12 cellular contexts compared by ENCODE assay signal in genomic region chr12:67667276-67668073, GRCh38. TPM values are rescaled to one million over a fixed set of nuclear protein-coding genes. Genes with fewer than 3 reads are reported as not detected.
DNase-seq lines count a peak whose midpoint lies in the region; ATAC-seq and TF ChIP-seq lines count a peak whose summit lies in the region.
"Had no signal": no experiment of that assay in that cellular context is flagged by ENCODE, and none has a peak within 500 bp of the region (broad histone marks: within the 10 kb centered on the region; RNA-seq: fewer than 3 reads in every experiment).

No MANE protein-coding gene starts in this region.

- no peak for ATAC-seq in HG03196 (IDR thresholded peaks at IDR 0.05; ENCODE audit: unreplicated experiment)

- in situ Hi-C loops in transverse colon (cut with MboI; ENCODE audit: low pct_ligation_motif_present in 1 of 4, low pct_unique_long_range_greater_than_20kb in 1 of 4, low sequenced_read_pairs in 3 of 4): loop anchor here in 2 of 4 donors (25.0 kb wide), 1 partner anchor 270 kb away; no protein-coding TSS in a partner anchor

- peak; percentile 21 for DNase-seq in NCI-H1694 treated with DMSO at 0.1 percent for 48 hours (lab: John Stamatoyannopoulos, UW)
- no peak for DNase-seq in NCI-H1694 (lab: John Stamatoyannopoulos, UW)
- peak; percentile 34 for DNase-seq in fibroblast of villous mesenchyme (ENCODE audit: low read depth)
- DNase-seq in transverse colon: peak; percentile 48
- DNase-seq in NK-92 (lab: John Stamatoyannopoulos, UW; ENCODE audit: unreplicated experiment): no peak
- DNase-seq in HuH-7 (ENCODE audit: low spot score): no peak
- DNase-seq: 8988T; Karpas-422; NCI-H510A treated with DMSO at 0.1 percent for 48 hours; stimulated activated CD8-positive, alpha-beta memory T cell treated with anti-CD3 and anti-CD28 coated beads, Interleukin-4, amount 100 ng/mL, for 48 hours had no signal

- H3K4me1 ChIP-seq in muscle layer of duodenum (ENCODE audit: control insufficient read depth in 1 of 2, insufficient read depth in 2 of 2, low read length in 2 of 2): peaks cover 0 to 34% of the 10 kb centered on the region in 2 donors
- peaks cover 5 to 45% (median 10%) of the 10 kb centered on the region in 4 donors for H3K4me1 ChIP-seq in transverse colon

- intact Hi-C loops in transverse colon (cut with DNase I; ENCODE audit: low total_unique reads): no loop called here

- TF ChIP-seq POLR2A in transverse colon (IDR thresholded peaks at IDR 0.05): no peak

- WGBS in transverse colon (ENCODE audit: low coverage in 1 of 2), 2 donors: 67 to 72% methylated on average over 7 to 8 of the region's 8 CpGs

- TF ChIP-seq CTCF in fibroblast of villous mesenchyme (IDR thresholded peaks at IDR 0.05; ENCODE audit: insufficient read depth, low read depth, low read length) (no peak), transverse colon (IDR thresholded peaks at IDR 0.05) (no peak)

- H3K9me3 ChIP-seq in muscle layer of duodenum (ENCODE audit: control insufficient read depth in 1 of 2, low read length in 2 of 2) (no peaks in the 10 kb centered on the region), transverse colon (no peaks in the 10 kb centered on the region)

- TF ChIP-seq EP300 in transverse colon (IDR thresholded peaks at IDR 0.05; ENCODE audit: low read depth): no peak

- H3K27me3 ChIP-seq in muscle layer of duodenum (ENCODE audit: low read depth, low read length) (no peaks in the 10 kb centered on the region), transverse colon (no peaks in the 10 kb centered on the region)

- H3K27ac ChIP-seq in muscle layer of duodenum (ENCODE audit: low read length) (peak overlapping the region; percentile 10), transverse colon (peak overlapping the region in 3 of 4 donors; percentile 25 to 58 (median 50))

- H3K4me3 ChIP-seq in fibroblast of villous mesenchyme (ENCODE audit: low read depth, low read length) (no peak overlapping the region), muscle layer of duodenum (ENCODE audit: low read depth in 1 of 2, low read length in 2 of 2) (no peak overlapping the region), transverse colon (no peak overlapping the region)

- no peaks in the 10 kb centered on the region for H3K36me3 ChIP-seq in muscle layer of duodenum (ENCODE audit: control insufficient read depth in 1 of 2, insufficient read depth in 2 of 2, low read length in 2 of 2)
- no peaks in the 10 kb centered on the region for H3K36me3 ChIP-seq in transverse colon

RNA-seq across cellular contexts. Expression of gene DYRK2, which starts 18.9 kb away (rescaled TPM):
- total RNA-seq in fibroblast of villous mesenchyme: 20.7 and 25.1 TPM in 2 replicates
- 100 to 1,000 TPM in 2 of 4 donors, 10 to 100 TPM in 2; 26.9 to 147 (median 96.6) TPM for total RNA-seq in transverse colon

Comparison
In these comparisons a context has a peak if more than half of its experiments do, and no peak if none do; other contexts are left out.
1. DNase-seq: peak in NCI-H1694 treated with DMSO at 0.1 percent for 48 hours (single experiment), fibroblast of villous mesenchyme (single experiment) and transverse colon (single experiment); none in NCI-H1694 (single experiment), NK-92 (single experiment) and HuH-7 (single experiment).